ENCODE assay signal across 2 cellular contexts in the genomic region with DNA sequence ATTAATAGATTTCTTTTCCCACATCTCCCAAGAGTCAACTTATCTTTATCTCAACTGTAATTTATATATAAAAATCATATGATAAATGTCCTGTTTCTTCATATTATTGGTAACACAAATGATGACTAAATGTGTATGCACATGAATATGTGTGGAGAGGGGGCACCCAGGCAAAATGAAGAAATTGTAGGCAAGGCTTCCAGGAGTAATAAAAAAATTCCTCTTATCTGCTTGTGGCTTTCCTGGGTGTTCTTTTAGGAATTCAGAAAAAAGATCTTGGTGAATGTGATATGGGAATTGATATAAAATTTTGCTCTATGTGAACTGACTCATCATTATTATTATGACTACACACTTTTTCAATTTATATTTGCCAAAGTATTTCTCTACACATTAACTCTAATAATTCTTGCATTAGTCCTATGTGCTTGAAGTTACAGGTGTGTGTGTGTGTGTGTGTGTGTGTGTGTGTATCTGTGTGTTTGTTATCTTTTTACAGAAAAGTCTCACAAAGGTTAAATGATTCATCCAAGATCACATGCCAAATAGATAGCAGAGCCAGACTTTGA.
TF ChIP-seq lines count a peak whose summit lies in the region.

No MANE protein-coding gene starts in this region.

TF ChIP-seq in A549, 52 proteins besides CTCF, POLR2A, EP300 and RAD21:
- TF ChIP-seq MAFK (IDR thresholded peaks at IDR 0.05; ENCODE audit: partially characterized antibody) (peak; percentile 51), FOSL2 (IDR thresholded peaks at IDR 0.05) (0 out of 2 replicates have a peak, but pooled peaks have one; percentile 27), FOSL2 (CRISPR knock-in tag; IDR thresholded peaks at IDR 0.05) (peak; percentile 54), TFCP2L1 (CRISPR knock-in tag; IDR thresholded peaks at IDR 0.05) (no peak), RNF2 (IDR thresholded peaks at IDR 0.05; ENCODE audit: borderline replicate concordance, low read depth) (no peak), POLR2AphosphoS2 (conservative IDR thresholded peaks at IDR 0.05; ENCODE audit: low read length) (no peak), RCOR1 (IDR thresholded peaks at IDR 0.05; ENCODE audit: low read depth, low read length) (no peak), NR3C1 (IDR thresholded peaks at IDR 0.05) (no peak), CBX8 (IDR thresholded peaks at IDR 0.05) (no peak), JUNB (IDR thresholded peaks at IDR 0.05) (peak; percentile 61; the same call in 1 of the 2 replicates), CBX2 (IDR thresholded peaks at IDR 0.05; ENCODE audit: borderline replicate concordance, low read depth) (no peak), ZC3H11A (IDR thresholded peaks at IDR 0.05) (no peak), BHLHE40 (IDR thresholded peaks at IDR 0.05; ENCODE audit: low read depth, low read length) (no peak), KDM1A (IDR thresholded peaks at IDR 0.05; ENCODE audit: low read depth) (no peak)
- TF ChIP-seq, protein P1, sequence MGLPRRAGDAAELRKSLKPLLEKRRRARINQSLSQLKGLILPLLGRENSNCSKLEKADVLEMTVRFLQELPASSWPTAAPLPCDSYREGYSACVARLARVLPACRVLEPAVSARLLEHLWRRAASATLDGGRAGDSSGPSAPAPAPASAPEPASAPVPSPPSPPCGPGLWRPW (IDR thresholded peaks at IDR 0.05) = no peak
TF ChIP-seq in A549: peak in this region for 3.

TF ChIP-seq in K562, 482 proteins besides CTCF, POLR2A, EP300 and RAD21:
- TF ChIP-seq GABPB1 (CRISPR knock-in tag; IDR thresholded peaks at IDR 0.05) (no peak), C11orf30 (IDR thresholded peaks at IDR 0.05; ENCODE audit: low read depth) (0 out of 2 replicates have a peak, but pooled peaks have one; percentile 12), ZNF316 (IDR thresholded peaks at IDR 0.05) (peak; percentile 33; the same call in 1 of the 2 replicates), JUNB (CRISPR knock-in tag; conservative IDR thresholded peaks at IDR 0.05) (no peak)
